In genomic region chr2:156937430-156937829, GRCh38 we compare ENCODE assay signal across 21 cellular contexts.
"Had no signal": no experiment of that assay in that cellular context is flagged by ENCODE, and none has a peak within 500 bp of the region (broad histone marks: within the 10 kb centered on the region; RNA-seq: fewer than 3 reads in every experiment).

No MANE protein-coding gene starts in this region.

- H3K36me3 ChIP-seq: colonic mucosa, esophagus muscularis mucosa, gastroesophageal sphincter, heart left ventricle, left lung, lower lobe of right lung had no signal

- H3K27me3 ChIP-seq: colonic mucosa, esophagus muscularis mucosa, gastroesophageal sphincter, heart left ventricle, hepatocyte, left lung had no signal

- H3K27ac ChIP-seq: colonic mucosa, esophagus muscularis mucosa, foreskin keratinocyte, gastroesophageal sphincter, heart left ventricle, hepatocyte, left lung, lower lobe of right lung had no signal

- H3K4me3 ChIP-seq: colonic mucosa, esophagus muscularis mucosa, gastroesophageal sphincter, heart left ventricle, hepatocyte, left lung, lower lobe of right lung had no signal

- H3K9me3 ChIP-seq: colonic mucosa, esophagus muscularis mucosa, gastroesophageal sphincter, heart left ventricle, left lung, lower lobe of right lung had no signal

- FAIRE-seq: endothelial cell of umbilical vein, frontal cortex, kidney had no signal

- DNase-seq: colonic mucosa; cortex of kidney; effector CD8-positive, alpha-beta T cell; effector memory CD8-positive, alpha-beta T cell; foreskin keratinocyte; heart left ventricle; hypothalamus; immature natural killer cell; islet precursor cell; kidney; kidney glomerular epithelial cell; left colon; left lung; left ventricle myocardium superior; lower lobe of right lung; mesenchymal stem cell had no signal

- ATAC-seq: effector memory CD8-positive, alpha-beta T cell; foreskin keratinocyte; gastroesophageal sphincter; heart left ventricle; left colon; left lung; left ventricle myocardium superior; lower lobe of right lung had no signal

- H3K4me1 ChIP-seq: colonic mucosa, esophagus muscularis mucosa, foreskin keratinocyte, gastroesophageal sphincter, heart left ventricle, left lung, lower lobe of right lung had no signal
